In the genomic region with DNA sequence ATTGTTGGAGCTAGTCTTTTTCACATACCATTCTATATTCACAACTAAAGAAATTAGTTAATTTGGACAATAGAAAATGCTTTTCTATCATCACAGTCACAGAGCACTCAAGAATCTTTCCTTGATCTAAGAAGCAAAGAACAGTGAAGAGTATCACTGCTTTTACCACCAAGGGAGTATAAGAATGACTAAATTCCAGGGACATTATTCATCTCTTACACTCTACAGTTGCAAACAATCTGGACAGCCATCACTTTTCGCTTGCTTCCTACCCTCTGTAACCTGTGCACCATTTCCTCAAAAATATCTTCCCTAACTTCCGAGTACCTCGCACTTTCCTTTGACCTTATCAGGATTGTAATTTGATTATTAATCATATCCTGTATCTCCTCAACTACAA, we compare ENCODE assay signal across 17 cellular contexts.
"Had no signal": no experiment of that assay in that cellular context is flagged by ENCODE, and none has a peak within 500 bp of the region (broad histone marks: within the 10 kb centered on the region; RNA-seq: fewer than 3 reads in every experiment).

No MANE protein-coding gene starts in this region.

- ATAC-seq: gastrocnemius medialis; lower lobe of right lung; naive thymus-derived CD4-positive, alpha-beta T cell; stimulated activated memory B cell treated with anti-CD40 and anti-IgM and Interleukin-4, amounts not matched to agents 10 μg/mL and 1 μg/mL and 100 μg/mL, for 72 hours had no signal

- DNase-seq: activated CD4-positive, alpha-beta memory T cell treated with anti-CD3 and anti-CD28 coated beads, Interleukin-2, amount 10 ng/mL, durations not matched to agents 7 days and 5 days; activated CD4-positive, alpha-beta T cell treated with anti-CD3 and anti-CD28 coated beads for 48 hours; activated CD4-positive, CD25-positive, alpha-beta regulatory T cell; activated gamma-delta T cell treated with Interleukin-2 at 50 U/mL for 16 hours; anterior cingulate cortex; effector memory CD4-positive, alpha-beta T cell; gastrocnemius medialis; head of caudate nucleus; lower lobe of right lung; naive thymus-derived CD4-positive, alpha-beta T cell; posterior cingulate gyrus; sigmoid colon; stimulated activated CD4-positive, alpha-beta T cell treated with anti-CD3 and anti-CD28 coated beads, Interleukin-15, amount 100 ng/mL, for 24 hours; T1000; transverse colon; uterus had no signal
